In the genomic region with DNA sequence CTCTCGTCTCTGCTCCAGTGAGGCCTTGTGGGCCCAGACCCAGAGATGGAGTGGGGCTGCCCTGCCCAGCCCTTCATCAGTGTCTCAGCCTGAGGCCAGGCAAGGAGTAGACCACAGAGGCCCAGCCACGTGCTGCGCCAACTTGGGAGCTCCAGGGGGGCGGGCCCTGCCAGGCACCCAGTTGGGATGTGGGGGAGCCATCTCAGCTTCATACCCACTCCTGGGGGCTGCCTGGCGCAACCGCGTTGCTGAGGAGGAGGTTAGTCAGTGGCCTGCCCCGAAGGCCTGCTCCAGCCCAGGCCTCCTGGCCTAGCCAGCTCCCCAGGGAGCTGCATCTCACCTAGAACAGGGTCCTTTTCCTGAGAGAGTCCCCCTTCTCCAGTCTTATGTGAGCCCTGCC, we compare ENCODE assay signal across 38 cellular contexts. TPM values are rescaled to one million over a fixed set of nuclear protein-coding genes. Genes with fewer than 3 reads are reported as not detected.
"Had no signal": no experiment of that assay in that cellular context is flagged by ENCODE, and none has a peak within 500 bp of the region (broad histone marks: within the 10 kb centered on the region; RNA-seq: fewer than 3 reads in every experiment).

No MANE protein-coding gene starts in this region.

- H3K27ac ChIP-seq: adrenal gland, ascending aorta, body of pancreas, brain microvascular endothelial cell, breast epithelium, cardiac muscle cell had no signal

- H3K4me3 ChIP-seq: adrenal gland, ascending aorta, body of pancreas, breast epithelium, cardiac muscle cell had no signal

- H3K36me3 ChIP-seq: breast epithelium had no signal

- ATAC-seq: activated naive CD4-positive, alpha-beta T cell treated with anti-CD3 and anti-CD28 coated beads, Interleukin-2, amount 50 U/mL, for 72 hours; activated naive CD8-positive, alpha-beta T cell treated with anti-CD3 and anti-CD28 coated beads, Interleukin-2, amount 50 U/mL, for 24 hours; activated T-cell treated with anti-CD3 and anti-CD28 coated beads, Interleukin-2, amount 50 U/mL, for 4 hours; activated T-cell treated with anti-CD3 and anti-CD28 coated beads, Interleukin-2, amount 50 U/mL, for 72 hours; activated T-helper 17 cell treated with anti-CD3 and anti-CD28 coated beads, Interleukin-2, amount 50 U/mL, for 72 hours; body of pancreas had no signal

- H3K9me3 ChIP-seq: adrenal gland, ascending aorta, body of pancreas, breast epithelium had no signal

- H3K27me3 ChIP-seq: adrenal gland, ascending aorta, body of pancreas, brain microvascular endothelial cell, cardiac muscle cell had no signal

- H3K4me1 ChIP-seq: adrenal gland, ascending aorta, body of pancreas, breast epithelium had no signal

- DNase-seq: activated effector memory CD4-positive, alpha-beta T cell treated with anti-CD3 and anti-CD28 coated beads, Interleukin-2, amount 50 U/mL, for 16 hours; activated effector memory CD4-positive, alpha-beta T cell treated with Interleukin-2 at 50 U/mL for 16 hours; activated gamma-delta T cell; activated gamma-delta T cell treated with Interleukin-2 at 50 U/mL for 16 hours; activated naive CD4-positive, alpha-beta T cell; activated naive CD4-positive, alpha-beta T cell treated with anti-CD3 and anti-CD28 coated beads for 36 hours; activated naive CD4-positive, alpha-beta T cell treated with anti-CD3 and anti-CD28 coated beads, Interleukin-2, amount 10 ng/mL, durations not matched to agents 7 days and 5 days; activated naive CD4-positive, alpha-beta T cell treated with anti-CD3 and anti-CD28 coated beads, Interleukin-2, amount 50 U/mL, for 16 hours; activated naive CD4-positive, alpha-beta T cell treated with Interleukin-2 at 50 U/mL for 16 hours; activated naive CD8-positive, alpha-beta T cell treated with anti-CD3 and anti-CD28 coated beads for 36 hours; activated naive CD8-positive, alpha-beta T cell treated with anti-CD3 and anti-CD28 coated beads, Interleukin-2, amount 10 ng/mL, durations not matched to agents 7 days and 5 days; activated naive CD8-positive, alpha-beta T cell treated with anti-CD3 and anti-CD28 coated beads, Interleukin-2, amount 50 U/mL, for 24 hours; activated T-cell treated with anti-CD3 and anti-CD28 coated beads, Interleukin-2, amount 50 U/mL, for 1 hour; activated T-cell treated with anti-CD3 and anti-CD28 coated beads, Interleukin-2, amount 50 U/mL, for 24 hours; activated T-cell treated with anti-CD3 and anti-CD28 coated beads, Interleukin-2, amount 50 U/mL, for 4 hours; activated T-cell treated with anti-CD3 and anti-CD28 coated beads, Interleukin-2, amount 50 U/mL, for 48 hours; activated T-cell treated with anti-CD3 and anti-CD28 coated beads, Interleukin-2, amount 50 U/mL, for 72 hours; adrenal gland; amniotic stem cell; amygdala; anterior cingulate cortex; aorta; body of pancreas; brain microvascular endothelial cell; caudate nucleus; central memory CD4-positive, alpha-beta T cell; cerebellar nuclear complex had no signal

RNA-seq across cellular contexts. Expression of a gene that starts 11.8 kb away (rescaled TPM):
- total RNA-seq: activated naive CD4-positive, alpha-beta T cell treated with anti-CD3 and anti-CD28 coated beads for 36 hours; activated naive CD4-positive, alpha-beta T cell treated with anti-CD3 and anti-CD28 coated beads, Interleukin-2, amount 50 U/mL, for 72 hours; activated naive CD8-positive, alpha-beta T cell treated with anti-CD3 and anti-CD28 coated beads for 36 hours; activated naive CD8-positive, alpha-beta T cell treated with anti-CD3 and anti-CD28 coated beads, Interleukin-2, amount 10 ng/mL, durations not matched to agents 7 days and 5 days; activated T-cell treated with anti-CD3 and anti-CD28 coated beads, Interleukin-2, amount 50 U/mL, for 4 hours; activated T-helper 1 cell treated with anti-CD3 and anti-CD28 coated beads, Interleukin-12 subunit alpha, Interleukin-12 subunit beta, Interleukin-2, Interleukin-4 antibody, amounts not matched to agents 30 ng/mL and 10 ng/mL and 1 ng/mL, durations not matched to agents 14 hours and 24 hours and 36 hours; activated T-helper 17 cell treated with anti-CD3 and anti-CD28 coated beads, Interleukin-2, amount 50 U/mL, for 72 hours; activated T-helper 2 cell treated with anti-CD3 and anti-CD28 coated beads, Interferon-gamma antibody, Interleukin-2, Interleukin-4, amounts not matched to agents 10 μg/mL and 5 μg/mL and 100 μg/mL, durations not matched to agents 14 hours and 24 hours and 36 hours; ascending aorta; astrocyte; body of pancreas; bronchial epithelial cell; cardiac muscle cell; cardiac septum; cerebellum had no signal

RNA-seq across cellular contexts. Expression of a gene that starts 16.8 kb away (rescaled TPM):
- total RNA-seq: activated naive CD4-positive, alpha-beta T cell treated with anti-CD3 and anti-CD28 coated beads for 36 hours; activated naive CD8-positive, alpha-beta T cell treated with anti-CD3 and anti-CD28 coated beads for 36 hours; activated naive CD8-positive, alpha-beta T cell treated with anti-CD3 and anti-CD28 coated beads, Interleukin-2, amount 10 ng/mL, durations not matched to agents 7 days and 5 days; activated T-helper 1 cell treated with anti-CD3 and anti-CD28 coated beads, Interleukin-12 subunit alpha, Interleukin-12 subunit beta, Interleukin-2, Interleukin-4 antibody, amounts not matched to agents 30 ng/mL and 10 ng/mL and 1 ng/mL, durations not matched to agents 14 hours and 24 hours and 36 hours; activated T-helper 17 cell treated with anti-CD3 and anti-CD28 coated beads, Interleukin-2, amount 50 U/mL, for 72 hours; activated T-helper 2 cell treated with anti-CD3 and anti-CD28 coated beads, Interferon-gamma antibody, Interleukin-2, Interleukin-4, amounts not matched to agents 10 μg/mL and 5 μg/mL and 100 μg/mL, durations not matched to agents 14 hours and 24 hours and 36 hours; ascending aorta; astrocyte; bronchial epithelial cell; cardiac muscle cell; cerebellum had no signal
- polyA plus RNA-seq: cardiac muscle cell had no signal

RNA-seq across cellular contexts. Expression of a gene that starts 27.3 kb away (rescaled TPM):
- total RNA-seq: activated naive CD4-positive, alpha-beta T cell treated with anti-CD3 and anti-CD28 coated beads for 36 hours; activated naive CD8-positive, alpha-beta T cell treated with anti-CD3 and anti-CD28 coated beads for 36 hours; activated naive CD8-positive, alpha-beta T cell treated with anti-CD3 and anti-CD28 coated beads, Interleukin-2, amount 10 ng/mL, durations not matched to agents 7 days and 5 days; activated T-helper 1 cell treated with anti-CD3 and anti-CD28 coated beads, Interleukin-12 subunit alpha, Interleukin-12 subunit beta, Interleukin-2, Interleukin-4 antibody, amounts not matched to agents 30 ng/mL and 10 ng/mL and 1 ng/mL, durations not matched to agents 14 hours and 24 hours and 36 hours; activated T-helper 2 cell treated with anti-CD3 and anti-CD28 coated beads, Interferon-gamma antibody, Interleukin-2, Interleukin-4, amounts not matched to agents 10 μg/mL and 5 μg/mL and 100 μg/mL, durations not matched to agents 14 hours and 24 hours and 36 hours; astrocyte; bronchial epithelial cell; cardiac muscle cell had no signal
- polyA plus RNA-seq: cardiac muscle cell had no signal

RNA-seq across cellular contexts. Expression of a gene that starts 42.6 kb away (rescaled TPM):
- total RNA-seq: activated naive CD4-positive, alpha-beta T cell treated with anti-CD3 and anti-CD28 coated beads for 36 hours; activated naive CD4-positive, alpha-beta T cell treated with anti-CD3 and anti-CD28 coated beads, Interleukin-2, amount 50 U/mL, for 72 hours; activated naive CD8-positive, alpha-beta T cell treated with anti-CD3 and anti-CD28 coated beads for 36 hours; activated naive CD8-positive, alpha-beta T cell treated with anti-CD3 and anti-CD28 coated beads, Interleukin-2, amount 10 ng/mL, durations not matched to agents 7 days and 5 days; activated T-cell treated with anti-CD3 and anti-CD28 coated beads, Interleukin-2, amount 50 U/mL, for 72 hours; activated T-helper 1 cell treated with anti-CD3 and anti-CD28 coated beads, Interleukin-12 subunit alpha, Interleukin-12 subunit beta, Interleukin-2, Interleukin-4 antibody, amounts not matched to agents 30 ng/mL and 10 ng/mL and 1 ng/mL, durations not matched to agents 14 hours and 24 hours and 36 hours; activated T-helper 17 cell treated with anti-CD3 and anti-CD28 coated beads, Interleukin-2, amount 50 U/mL, for 72 hours; activated T-helper 2 cell treated with anti-CD3 and anti-CD28 coated beads, Interferon-gamma antibody, Interleukin-2, Interleukin-4, amounts not matched to agents 10 μg/mL and 5 μg/mL and 100 μg/mL, durations not matched to agents 14 hours and 24 hours and 36 hours; adrenal gland; aorta; astrocyte; bronchial epithelial cell; cardiac muscle cell; cardiac septum; cerebellum had no signal
- polyA plus RNA-seq: cardiac muscle cell had no signal
